1 cellular context compared by ENCODE assay signal in the genomic region with DNA sequence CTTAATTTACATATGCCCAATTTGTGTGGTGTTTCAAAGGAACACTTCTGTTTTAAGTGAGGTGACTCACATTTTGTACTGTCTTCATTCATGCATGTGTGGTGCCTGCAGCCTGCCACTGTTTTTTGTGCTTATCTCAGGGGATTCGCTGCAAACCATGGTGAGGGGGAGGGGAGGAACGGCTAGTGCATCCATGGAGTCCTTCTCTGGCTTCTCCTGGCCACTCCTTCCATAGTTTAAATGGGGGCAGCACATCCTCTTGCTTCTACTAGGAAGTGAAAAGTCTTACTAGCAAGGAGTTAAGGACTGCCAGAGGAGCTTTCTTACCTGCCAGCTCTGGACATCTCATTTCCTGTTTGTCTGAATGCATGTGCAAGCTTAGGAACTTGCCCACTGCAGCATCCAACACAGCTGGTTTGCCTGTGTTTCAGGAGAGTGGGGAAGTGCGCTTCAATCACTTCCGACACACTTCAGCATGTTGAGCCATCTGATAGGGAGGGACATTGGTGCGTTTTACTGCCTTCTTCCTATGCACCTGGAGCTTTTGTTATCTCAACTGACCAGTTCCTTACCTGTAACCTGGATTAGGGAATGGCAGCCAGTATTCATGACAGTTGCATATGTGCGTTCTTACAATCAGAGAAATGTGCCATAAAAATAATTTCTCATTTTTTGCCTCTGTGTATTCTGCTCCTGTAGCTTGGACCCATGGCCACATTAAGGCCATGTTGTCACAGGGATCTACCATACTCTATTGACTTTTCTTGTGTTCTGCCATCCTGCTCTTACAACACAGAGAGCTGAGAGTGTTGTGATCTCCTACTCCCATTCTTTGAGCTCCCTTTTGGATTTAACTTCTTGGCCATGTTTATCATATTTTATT.
TF ChIP-seq lines count a peak whose summit lies in the region.

No MANE protein-coding gene starts in this region.

TF ChIP-seq in K562, 482 proteins besides CTCF, POLR2A, EP300 and RAD21 (continued from another document and continues in another):
- no peak for TF ChIP-seq NKRF (IDR thresholded peaks at IDR 0.05; ENCODE audit: borderline replicate concordance)
- TF ChIP-seq ARID4B (CRISPR knock-in tag; IDR thresholded peaks at IDR 0.05) = no peak
- no peak for TF ChIP-seq NONO (IDR thresholded peaks at IDR 0.05; ENCODE audit: low read depth in 2 of 2, low read length in 1 of 2)
- TF ChIP-seq CCNT2 (IDR thresholded peaks at IDR 0.05; ENCODE audit: borderline replicate concordance, extremely low read depth, insufficient read length, low read depth, low read length) = no peak
- no peak for TF ChIP-seq ZNF589 (CRISPR knock-in tag; IDR thresholded peaks at IDR 0.05; ENCODE audit: low read depth)
- TF ChIP-seq, protein P1, sequence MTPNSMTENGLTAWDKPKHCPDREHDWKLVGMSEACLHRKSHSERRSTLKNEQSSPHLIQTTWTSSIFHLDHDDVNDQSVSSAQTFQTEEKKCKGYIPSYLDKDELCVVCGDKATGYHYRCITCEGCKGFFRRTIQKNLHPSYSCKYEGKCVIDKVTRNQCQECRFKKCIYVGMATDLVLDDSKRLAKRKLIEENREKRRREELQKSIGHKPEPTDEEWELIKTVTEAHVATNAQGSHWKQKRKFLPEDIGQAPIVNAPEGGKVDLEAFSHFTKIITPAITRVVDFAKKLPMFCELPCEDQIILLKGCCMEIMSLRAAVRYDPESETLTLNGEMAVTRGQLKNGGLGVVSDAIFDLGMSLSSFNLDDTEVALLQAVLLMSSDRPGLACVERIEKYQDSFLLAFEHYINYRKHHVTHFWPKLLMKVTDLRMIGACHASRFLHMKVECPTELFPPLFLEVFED (CRISPR knock-in tag; conservative IDR thresholded peaks at IDR 0.05) = no peak
- 0 out of 2 replicates have a peak, but pooled peaks have one; percentile 22 for TF ChIP-seq GABPB1 (CRISPR knock-in tag; IDR thresholded peaks at IDR 0.05)
- no peak for TF ChIP-seq NFXL1 (CRISPR knock-in tag; IDR thresholded peaks at IDR 0.05)
- TF ChIP-seq, protein P2, sequence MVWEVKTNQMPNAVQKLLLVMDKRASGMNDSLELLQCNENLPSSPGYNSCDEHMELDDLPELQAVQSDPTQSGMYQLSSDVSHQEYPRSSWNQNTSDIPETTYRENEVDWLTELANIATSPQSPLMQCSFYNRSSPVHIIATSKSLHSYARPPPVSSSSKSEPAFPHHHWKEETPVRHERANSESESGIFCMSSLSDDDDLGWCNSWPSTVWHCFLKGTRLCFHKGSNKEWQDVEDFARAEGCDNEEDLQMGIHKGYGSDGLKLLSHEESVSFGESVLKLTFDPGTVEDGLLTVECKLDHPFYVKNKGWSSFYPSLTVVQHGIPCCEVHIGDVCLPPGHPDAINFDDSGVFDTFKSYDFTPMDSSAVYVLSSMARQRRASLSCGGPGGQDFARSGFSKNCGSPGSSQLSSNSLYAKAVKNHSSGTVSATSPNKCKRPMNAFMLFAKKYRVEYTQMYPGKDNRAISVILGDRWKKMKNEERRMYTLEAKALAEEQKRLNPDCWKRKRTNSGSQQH (CRISPR knock-in tag; IDR thresholded peaks at IDR 0.05) = no peak
- TF ChIP-seq CBFA2T2 (conservative IDR thresholded peaks at IDR 0.05) = peak; percentile 74
- no peak for TF ChIP-seq SRSF7 (optimal IDR thresholded peaks at IDR 0.05; ENCODE audit: low read depth, low read length)
- peak; percentile 54; the same call in 1 of the 2 replicates for TF ChIP-seq ARID1B (IDR thresholded peaks at IDR 0.05)
- no peak for TF ChIP-seq ARNT (IDR thresholded peaks at IDR 0.05)
- TF ChIP-seq, protein P3, sequence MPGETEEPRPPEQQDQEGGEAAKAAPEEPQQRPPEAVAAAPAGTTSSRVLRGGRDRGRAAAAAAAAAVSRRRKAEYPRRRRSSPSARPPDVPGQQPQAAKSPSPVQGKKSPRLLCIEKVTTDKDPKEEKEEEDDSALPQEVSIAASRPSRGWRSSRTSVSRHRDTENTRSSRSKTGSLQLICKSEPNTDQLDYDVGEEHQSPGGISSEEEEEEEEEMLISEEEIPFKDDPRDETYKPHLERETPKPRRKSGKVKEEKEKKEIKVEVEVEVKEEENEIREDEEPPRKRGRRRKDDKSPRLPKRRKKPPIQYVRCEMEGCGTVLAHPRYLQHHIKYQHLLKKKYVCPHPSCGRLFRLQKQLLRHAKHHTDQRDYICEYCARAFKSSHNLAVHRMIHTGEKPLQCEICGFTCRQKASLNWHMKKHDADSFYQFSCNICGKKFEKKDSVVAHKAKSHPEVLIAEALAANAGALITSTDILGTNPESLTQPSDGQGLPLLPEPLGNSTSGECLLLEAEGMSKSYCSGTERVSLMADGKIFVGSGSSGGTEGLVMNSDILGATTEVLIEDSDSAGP (CRISPR knock-in tag; IDR thresholded peaks at IDR 0.05) = no peak; the same call in 1 of the 2 replicates
- TF ChIP-seq, protein P4, sequence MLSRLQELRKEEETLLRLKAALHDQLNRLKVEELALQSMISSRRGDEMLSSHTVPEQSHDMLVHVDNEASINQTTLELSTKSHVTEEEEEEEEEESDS (CRISPR knock-in tag; IDR thresholded peaks at IDR 0.05) = no peak
- peak; percentile 72; the same call in 1 of the 2 replicates for TF ChIP-seq FOSL1 (tag; conservative IDR thresholded peaks at IDR 0.05)
- no peak for TF ChIP-seq CEBPB (tag; IDR thresholded peaks at IDR 0.05)
- peak; percentile 60 for TF ChIP-seq ETV1 (tag; conservative IDR thresholded peaks at IDR 0.05; ENCODE audit: low read depth)
- TF ChIP-seq, protein P5, sequence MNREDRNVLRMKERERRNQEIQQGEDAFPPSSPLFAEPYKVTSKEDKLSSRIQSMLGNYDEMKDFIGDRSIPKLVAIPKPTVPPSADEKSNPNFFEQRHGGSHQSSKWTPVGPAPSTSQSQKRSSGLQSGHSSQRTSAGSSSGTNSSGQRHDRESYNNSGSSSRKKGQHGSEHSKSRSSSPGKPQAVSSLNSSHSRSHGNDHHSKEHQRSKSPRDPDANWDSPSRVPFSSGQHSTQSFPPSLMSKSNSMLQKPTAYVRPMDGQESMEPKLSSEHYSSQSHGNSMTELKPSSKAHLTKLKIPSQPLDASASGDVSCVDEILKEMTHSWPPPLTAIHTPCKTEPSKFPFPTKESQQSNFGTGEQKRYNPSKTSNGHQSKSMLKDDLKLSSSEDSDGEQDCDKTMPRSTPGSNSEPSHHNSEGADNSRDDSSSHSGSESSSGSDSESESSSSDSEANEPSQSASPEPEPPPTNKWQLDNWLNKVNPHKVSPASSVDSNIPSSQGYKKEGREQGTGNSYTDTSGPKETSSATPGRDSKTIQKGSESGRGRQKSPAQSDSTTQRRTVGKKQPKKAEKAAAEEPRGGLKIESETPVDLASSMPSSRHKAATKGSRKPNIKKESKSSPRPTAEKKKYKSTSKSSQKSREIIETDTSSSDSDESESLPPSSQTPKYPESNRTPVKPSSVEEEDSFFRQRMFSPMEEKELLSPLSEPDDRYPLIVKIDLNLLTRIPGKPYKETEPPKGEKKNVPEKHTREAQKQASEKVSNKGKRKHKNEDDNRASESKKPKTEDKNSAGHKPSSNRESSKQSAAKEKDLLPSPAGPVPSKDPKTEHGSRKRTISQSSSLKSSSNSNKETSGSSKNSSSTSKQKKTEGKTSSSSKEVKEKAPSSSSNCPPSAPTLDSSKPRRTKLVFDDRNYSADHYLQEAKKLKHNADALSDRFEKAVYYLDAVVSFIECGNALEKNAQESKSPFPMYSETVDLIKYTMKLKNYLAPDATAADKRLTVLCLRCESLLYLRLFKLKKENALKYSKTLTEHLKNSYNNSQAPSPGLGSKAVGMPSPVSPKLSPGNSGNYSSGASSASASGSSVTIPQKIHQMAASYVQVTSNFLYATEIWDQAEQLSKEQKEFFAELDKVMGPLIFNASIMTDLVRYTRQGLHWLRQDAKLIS (CRISPR knock-in tag; IDR thresholded peaks at IDR 0.05) = 0 out of 2 replicates have a peak, but pooled peaks have one; percentile 38
- no peak for TF ChIP-seq ATF1 (CRISPR knock-in tag; IDR thresholded peaks at IDR 0.05)
- TF ChIP-seq ATF1 (tag; IDR thresholded peaks at IDR 0.05) = no peak
- no peak for TF ChIP-seq CC2D1A (IDR thresholded peaks at IDR 0.05)
- TF ChIP-seq HDAC1 (IDR thresholded peaks at IDR 0.05) = peak in 1 of 2 experiments; percentile 44; a peak in 1 of 4 replicates
- TF ChIP-seq ZNF175 (CRISPR knock-in tag; IDR thresholded peaks at IDR 0.05; ENCODE audit: low read depth) = no peak
- TF ChIP-seq CBX8 (IDR thresholded peaks at IDR 0.05; ENCODE audit: borderline replicate concordance, extremely low read depth, low read depth, low read length, poor library complexity, severe bottlenecking) = no peak
- no peak for TF ChIP-seq RHOXF2B (CRISPR knock-in tag; conservative IDR thresholded peaks at IDR 0.05)
- no peak for TF ChIP-seq GABPA (tag; conservative IDR thresholded peaks at IDR 0.05; ENCODE audit: low read depth)
- no peak for TF ChIP-seq PHF21A (IDR thresholded peaks at IDR 0.05; ENCODE audit: borderline replicate concordance, low read depth)
- TF ChIP-seq ZNF551 (CRISPR knock-in tag; IDR thresholded peaks at IDR 0.05) = no peak
- TF ChIP-seq TEAD1 (CRISPR knock-in tag; IDR thresholded peaks at IDR 0.05) = no peak
- TF ChIP-seq ZNF431 (CRISPR knock-in tag; IDR thresholded peaks at IDR 0.05) = 0 out of 2 replicates have a peak, but pooled peaks have one; percentile 37
- no peak for TF ChIP-seq PCBP1 (IDR thresholded peaks at IDR 0.05; ENCODE audit: low read depth, low read length, poor library complexity, severe bottlenecking)
- no peak for TF ChIP-seq ZNF41 (CRISPR knock-in tag; conservative IDR thresholded peaks at IDR 0.05)
- no peak for TF ChIP-seq PRPF4 (IDR thresholded peaks at IDR 0.05; ENCODE audit: insufficient read depth, low read depth, low read length, poor library complexity, severe bottlenecking)
- 0 out of 2 replicates have a peak, but pooled peaks have one; percentile 20 for TF ChIP-seq ATF7 (IDR thresholded peaks at IDR 0.05)
- TF ChIP-seq MTA2 (IDR thresholded peaks at IDR 0.05; ENCODE audit: low read depth) = 0 out of 2 replicates have a peak, but pooled peaks have one; percentile 20
- no peak for TF ChIP-seq SMAD1 (IDR thresholded peaks at IDR 0.05; ENCODE audit: low read depth, low read length, partially characterized antibody)
- peak; percentile 53; the same call in 1 of the 2 replicates for TF ChIP-seq SOX6 (IDR thresholded peaks at IDR 0.05)
- no peak for TF ChIP-seq TOE1 (IDR thresholded peaks at IDR 0.05; ENCODE audit: borderline replicate concordance)
- TF ChIP-seq TOE1 (CRISPR knock-in tag; IDR thresholded peaks at IDR 0.05; ENCODE audit: borderline replicate concordance, low read depth) = no peak
- no peak for TF ChIP-seq MIER1 (IDR thresholded peaks at IDR 0.05; ENCODE audit: low read depth)
- TF ChIP-seq TBP (optimal IDR thresholded peaks at IDR 0.05; ENCODE audit: low read depth, low read length) = no peak
- TF ChIP-seq, protein P6, sequence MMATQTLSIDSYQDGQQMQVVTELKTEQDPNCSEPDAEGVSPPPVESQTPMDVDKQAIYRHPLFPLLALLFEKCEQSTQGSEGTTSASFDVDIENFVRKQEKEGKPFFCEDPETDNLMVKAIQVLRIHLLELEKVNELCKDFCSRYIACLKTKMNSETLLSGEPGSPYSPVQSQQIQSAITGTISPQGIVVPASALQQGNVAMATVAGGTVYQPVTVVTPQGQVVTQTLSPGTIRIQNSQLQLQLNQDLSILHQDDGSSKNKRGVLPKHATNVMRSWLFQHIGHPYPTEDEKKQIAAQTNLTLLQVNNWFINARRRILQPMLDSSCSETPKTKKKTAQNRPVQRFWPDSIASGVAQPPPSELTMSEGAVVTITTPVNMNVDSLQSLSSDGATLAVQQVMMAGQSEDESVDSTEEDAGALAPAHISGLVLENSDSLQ (IDR thresholded peaks at IDR 0.05) = 0 out of 2 replicates have a peak, but pooled peaks have one; percentile 9
- no peak; the same call in 1 of the 2 replicates for TF ChIP-seq CXXC5 (CRISPR knock-in tag; IDR thresholded peaks at IDR 0.05)
- no peak for TF ChIP-seq ZNF282 (CRISPR knock-in tag; IDR thresholded peaks at IDR 0.05)
